ENCODE assay signal across 8 cellular contexts in genomic region chr20:46894579-46894958, GRCh38. TPM values are rescaled to one million over a fixed set of nuclear protein-coding genes. Genes with fewer than 3 reads are reported as not detected.
DNase-seq lines count a peak whose midpoint lies in the region; ATAC-seq and TF ChIP-seq lines count a peak whose summit lies in the region.

Gene EYA2, plus strand, starts transcription at chr20:46894843. Its CDS starts 95,168 bp downstream, at chr20:46990011.

- H3K27me3 ChIP-seq in H9 (ENCODE audit: insufficient read depth, low read length) = peaks cover 16% of the 10 kb centered on the region; the same call in 1 of the 2 replicates
- H3K27me3 ChIP-seq in iPS-15b (ENCODE audit: control insufficient read depth, insufficient read depth, low read length) = peaks cover 41% of the 10 kb centered on the region
- peaks cover 30% of the 10 kb centered on the region for H3K27me3 ChIP-seq in smooth muscle cell (ENCODE audit: low read depth)

- no peak within 1 kb of the TSS for H3K27ac ChIP-seq in H9 (ENCODE audit: insufficient read length, low read depth, low read length)
- no peak within 1 kb of the TSS for H3K27ac ChIP-seq in smooth muscle cell (ENCODE audit: low read depth)

- peaks cover 30 to 36% of the 10 kb centered on the region in 2 experiments for H3K4me1 Mint-ChIP-seq in H9

- H3K4me1 ChIP-seq in H9 (ENCODE audit: insufficient read depth, low read length) (no peaks in the 10 kb centered on the region), iPS-15b (ENCODE audit: control insufficient read depth, insufficient read depth, low read length) (peaks cover 10% of the 10 kb centered on the region), smooth muscle cell (ENCODE audit: low read depth) (peaks cover 8% of the 10 kb centered on the region)

- H3K4me3 ChIP-seq in WI38 (ENCODE audit: low read depth, low read length) (peak within 1 kb of the TSS; percentile 62), iPS-15b (ENCODE audit: low read depth, low read length) (peak within 1 kb of the TSS; percentile 55), smooth muscle cell (peak within 1 kb of the TSS; percentile 56)

- H3K79me1 ChIP-seq in H9 (ENCODE audit: insufficient read depth, low read depth, low read length, poor library complexity, severe bottlenecking) = no peaks in the 10 kb centered on the region

- DNase-seq in H9 = peak; percentile 53
- no peak for DNase-seq in smooth muscle cell (lab: John Stamatoyannopoulos, UW; ENCODE audit: unreplicated experiment)
- DNase-seq in activated CD8-positive, alpha-beta memory T cell treated with anti-CD3 and anti-CD28 coated beads, Interleukin-2, amount 50 U/mL, for 4 hours = no peak
- no peak for DNase-seq in stimulated activated CD8-positive, alpha-beta memory T cell treated with anti-CD3 and anti-CD28 coated beads, Interleukin-4, amount 100 ng/mL, for 48 hours
- no peak for DNase-seq in HUDEP-2 (lab: John Stamatoyannopoulos, UW; ENCODE audit: unreplicated experiment in 76 of 76)

- H3K56ac ChIP-seq in H9 (ENCODE audit: insufficient read length, low read depth, low read length) = no peak within 1 kb of the TSS

- H4K8ac ChIP-seq in H9 (replicated peaks; ENCODE audit: insufficient read length, low read depth, low read length) = no peak within 1 kb of the TSS

- H3K79me2 ChIP-seq in H9 (ENCODE audit: insufficient read depth, low read length) (no peaks in the 10 kb centered on the region), smooth muscle cell (ENCODE audit: low read depth) (no peaks in the 10 kb centered on the region)

- no peak within 1 kb of the TSS for H3K9ac ChIP-seq in H9 (ENCODE audit: extremely low read depth, insufficient read length, low read length)
- peak within 1 kb of the TSS; percentile 17 for H3K9ac ChIP-seq in iPS-15b (ENCODE audit: low read depth, low read length)
- H3K9ac ChIP-seq in smooth muscle cell (ENCODE audit: low read depth) = no peak within 1 kb of the TSS

- ATAC-seq in HG03039 (IDR thresholded peaks at IDR 0.05; ENCODE audit: unreplicated experiment) = no peak

- H3K36me3 Mint-ChIP-seq in H9 (ENCODE audit: insufficient read depth in 1 of 3, low read depth in 3 of 3) = peaks cover 0 to 7% (median 5%) of the 10 kb centered on the region in 3 experiments; a peak in 4 of 7 replicates

- peaks cover 7 to 9% of the 10 kb centered on the region in 2 experiments for H3K9me3 Mint-ChIP-seq in H9

- H3K4me3 Mint-ChIP-seq in H9 = peak within 1 kb of the TSS; percentile 62 to 84

- H4K20me1 ChIP-seq in H9 (ENCODE audit: control insufficient read depth, insufficient read depth, insufficient read length) (no peaks in the 10 kb centered on the region), smooth muscle cell (ENCODE audit: low read depth) (no peaks in the 10 kb centered on the region)

- no peak within 1 kb of the TSS for H3K4ac ChIP-seq in H9 (ENCODE audit: low read depth, low read length)

- H2BK12ac ChIP-seq in H9 (ENCODE audit: insufficient read length, low read depth, low read length) = no peak within 1 kb of the TSS

- no peak within 1 kb of the TSS for H4K5ac ChIP-seq in H9 (ENCODE audit: insufficient read length, low read depth, low read length)

- H3K27me3 Mint-ChIP-seq in H9 (ENCODE audit: low read depth) = peaks cover 63% of the 10 kb centered on the region

- no peak within 1 kb of the TSS for H3K14ac ChIP-seq in H9 (ENCODE audit: insufficient read depth, low read length)

- no peak within 1 kb of the TSS for H3T11ph ChIP-seq in H9 (ENCODE audit: low read length)

- H3F3A ChIP-seq in smooth muscle cell (ENCODE audit: low read depth) = peaks cover 6% of the 10 kb centered on the region

- no peak within 1 kb of the TSS for H2BK15ac ChIP-seq in H9 (ENCODE audit: low read depth, low read length)

- H4K91ac ChIP-seq in H9 (ENCODE audit: insufficient read length, low read depth, low read length) = no peak within 1 kb of the TSS

- no CpG with 5 or more reads among the region's 52 CpGs for WGBS in H9 (ENCODE audit: extremely low coverage, insufficient read length, low lambda C conversion rate)
- 4% methylated on average over 11 of the region's 52 CpGs for WGBS in smooth muscle cell (ENCODE audit: low lambda C conversion rate)

- H2AFZ ChIP-seq in H9 (ENCODE audit: low read length) (no peak within 1 kb of the TSS), smooth muscle cell (ENCODE audit: low read depth) (peak within 1 kb of the TSS; percentile 77)

- H3K36me3 ChIP-seq in iPS-15b (ENCODE audit: control insufficient read depth, insufficient read depth, low read length) (no peaks in the 10 kb centered on the region), smooth muscle cell (ENCODE audit: low read depth) (no peaks in the 10 kb centered on the region)

- H3K27ac Mint-ChIP-seq in H9 = no peak within 1 kb of the TSS

- no peak within 1 kb of the TSS for H2BK20ac ChIP-seq in H9 (ENCODE audit: low read depth, low read length, poor library complexity, severe bottlenecking)

- H3K18ac ChIP-seq in H9 (ENCODE audit: insufficient read length, low read depth, low read length) = no peak within 1 kb of the TSS

- no peak within 1 kb of the TSS for H2AK5ac ChIP-seq in H9 (ENCODE audit: insufficient read length, low read length)

- TF ChIP-seq CTCF in H9 (conservative IDR thresholded peaks at IDR 0.05) = no peak
- TF ChIP-seq CTCF in WI38 (IDR thresholded peaks at IDR 0.05; ENCODE audit: low read depth, low read length) = no peak
- TF ChIP-seq CTCF in smooth muscle cell (IDR thresholded peaks at IDR 0.05; ENCODE audit: borderline replicate concordance, insufficient read depth, poor library complexity, severe bottlenecking) = no peak

- H2BK5ac ChIP-seq in H9 (ENCODE audit: insufficient read length, low read length) = no peak within 1 kb of the TSS

- H3K23ac ChIP-seq in H9 (ENCODE audit: insufficient read length, low read depth, low read length) = no peak within 1 kb of the TSS

- H3K4me2 ChIP-seq in H9 (ENCODE audit: insufficient read depth, insufficient read length, low read length) = peak within 1 kb of the TSS; percentile 64
- peak within 1 kb of the TSS; percentile 91 for H3K4me2 ChIP-seq in smooth muscle cell

- H3K9me3 ChIP-seq in H9 (ENCODE audit: control insufficient read depth, low read depth, low read length) (no peaks in the 10 kb centered on the region), iPS-15b (ENCODE audit: control insufficient read depth, insufficient read depth, low read length) (no peaks in the 10 kb centered on the region), smooth muscle cell (replicated peaks; ENCODE audit: low read depth) (no peaks in the 10 kb centered on the region)

- peaks cover 11% of the 10 kb centered on the region for H3K23me2 ChIP-seq in H9 (ENCODE audit: insufficient read length, low read depth, low read length, poor library complexity, severe bottlenecking)

- no peak within 1 kb of the TSS for H2BK120ac ChIP-seq in H9 (ENCODE audit: low read depth, low read length, poor library complexity, severe bottlenecking)

RNA-seq across cellular contexts. Expression of gene EYA2, which starts in this region (rescaled TPM):
- 0.68 and 0.74 TPM in 2 replicates for total RNA-seq in H9 (2021)
- total RNA-seq in smooth muscle cell = 1.3 and 3.4 TPM in 2 replicates
- 0.98 and 2.9 TPM in 2 replicates for polyA plus RNA-seq in smooth muscle cell

Comparison
In these comparisons a context has a peak if more than half of its experiments do, and no peak if none do; other contexts are left out.
1. Peak in DNase-seq and H3K4me2 ChIP-seq in H9; RNA of the gene not detected or under 1 TPM.